Comparison of ENCODE assay signal across 9 cellular contexts in genomic region chr5:159156426-159156835, GRCh38. TPM values are rescaled to one million over a fixed set of nuclear protein-coding genes. Genes with fewer than 3 reads are reported as not detected.
DNase-seq lines count a peak whose midpoint lies in the region; ATAC-seq and TF ChIP-seq lines count a peak whose summit lies in the region.
"Had no signal": no experiment of that assay in that cellular context is flagged by ENCODE, and none has a peak within 500 bp of the region (broad histone marks: within the 10 kb centered on the region; RNA-seq: fewer than 3 reads in every experiment).

No MANE protein-coding gene starts in this region.

- no peaks in the 10 kb centered on the region for H3K27me3 Mint-ChIP-seq in CD8-positive, alpha-beta T cell (ENCODE audit: low read depth)

- no peak overlapping the region for H3K27ac ChIP-seq in CD8-positive, alpha-beta T cell (ENCODE audit: low read depth, low read length)
- no peak overlapping the region for H3K27ac ChIP-seq in lower lobe of right lung

- H3K4me1 ChIP-seq in CD8-positive, alpha-beta T cell (ENCODE audit: insufficient read depth, low read length), result peaks cover 11% of the 10 kb centered on the region
- H3K4me1 ChIP-seq in lower lobe of right lung, result peaks cover 17% of the 10 kb centered on the region

- peaks cover 19% of the 10 kb centered on the region for H3K4me1 Mint-ChIP-seq in CD8-positive, alpha-beta T cell (ENCODE audit: low read depth)

- H3K9me3 ChIP-seq in CD8-positive, alpha-beta T cell (ENCODE audit: low read length), result no peaks in the 10 kb centered on the region
- H3K9me3 ChIP-seq in lower lobe of right lung, result no peaks in the 10 kb centered on the region

- H3K4me3 Mint-ChIP-seq in CD8-positive, alpha-beta T cell, result no peak overlapping the region

- CTCF ChIA-PET in CD8-positive, alpha-beta T cell (lab: Charles Lee), result interaction anchor here (0.8 to 7.7 kb wide), 40 partner anchors 10 to 830 kb away, joined by 3 to 142 read pairs (median 6); partner anchors contain the start of genes IL12B and UBLCP1

- H3K4me3 ChIP-seq in CD8-positive, alpha-beta T cell (ENCODE audit: low read depth, low read length), result no peak overlapping the region
- H3K4me3 ChIP-seq in lower lobe of right lung, result no peak overlapping the region

- peak; percentile 78 for ATAC-seq in CD8-positive, alpha-beta T cell
- ATAC-seq in GM19035 (IDR thresholded peaks at IDR 0.05; ENCODE audit: unreplicated experiment) (peak; percentile 28), lower lobe of right lung (peak; percentile 25 to 29), GM21447 (IDR thresholded peaks at IDR 0.05; ENCODE audit: unreplicated experiment) (no peak)

- H3K9me3 Mint-ChIP-seq in CD8-positive, alpha-beta T cell, result no peaks in the 10 kb centered on the region

- peaks cover 46% of the 10 kb centered on the region for H3K36me3 Mint-ChIP-seq in CD8-positive, alpha-beta T cell

- in situ Hi-C loops in GM13976 (cut with MboI; ENCODE audit: low sequenced_read_pairs, unreplicated experiment), result loop anchor here (25.0 kb wide), 2 partner anchors 281 to 831 kb away; no protein-coding TSS in a partner anchor

- TF ChIP-seq CTCF in CD8-positive, alpha-beta T cell (IDR thresholded peaks at IDR 0.05), result no peak
- TF ChIP-seq CTCF in lower lobe of right lung (IDR thresholded peaks at IDR 0.05) (no peak), GM13976 (IDR thresholded peaks at IDR 0.05; ENCODE audit: borderline replicate concordance, control extremely low read depth, extremely low read depth, insufficient read depth, missing control alignments) (no peak)

- DNase-seq in CD8-positive, alpha-beta T cell, result no peak
- DNase-seq in NOMO-1 (lab: John Stamatoyannopoulos, UW; ENCODE audit: unreplicated experiment in 2 of 2), result peak; percentile 45 to 82
- no peak for DNase-seq in lower lobe of right lung
- DNase-seq in SW 1271 (lab: John Stamatoyannopoulos, UW), result no peak
- no peak for DNase-seq in GM13976 (ENCODE audit: low spot score)
- no peak for DNase-seq in amniotic stem cell (lab: John Stamatoyannopoulos, UW)

- peaks cover 13% of the 10 kb centered on the region for H3K36me3 ChIP-seq in CD8-positive, alpha-beta T cell (ENCODE audit: insufficient read depth, low read length)
- peaks cover 50% of the 10 kb centered on the region for H3K36me3 ChIP-seq in lower lobe of right lung

- H3K27me3 ChIP-seq in CD8-positive, alpha-beta T cell (ENCODE audit: insufficient read depth, low read length), result no peaks in the 10 kb centered on the region
- no peaks in the 10 kb centered on the region for H3K27me3 ChIP-seq in lower lobe of right lung (ENCODE audit: low read depth)

- POLR2A ChIA-PET in CD8-positive, alpha-beta T cell (lab: Charles Lee), result interaction anchor here (0.7 to 1.1 kb wide), 5 partner anchors 49 to 256 kb away, joined by 3 to 6 read pairs (median 3); no protein-coding TSS in a partner anchor

- intact Hi-C loops in CD8-positive, alpha-beta T cell (cut with DNase I, micrococcal nuclease), result loop anchor here (1.0 to 5.0 kb wide), 9 partner anchors 51 to 846 kb away; partner anchors contain the start of genes UBLCP1 (in 2 of the 2), ADRA1B (in 1 of the 2) and RNF145 (in 1 of the 2)
- intact Hi-C loops in lower lobe of right lung (cut with DNase I), result loop anchor here (10.0 kb wide), 1 partner anchor 108 kb away; the partner anchor contains the start of gene UBLCP1

- peak overlapping the region; percentile 89 for H3K27ac Mint-ChIP-seq in CD8-positive, alpha-beta T cell

RNA-seq across cellular contexts. Expression of gene RNF145, which starts 52.9 kb away (rescaled TPM):
- total RNA-seq in CD8-positive, alpha-beta T cell, result 10 to 100 TPM; 62.0 to 72.8 TPM
- 221 TPM for total RNA-seq in lower lobe of right lung

RNA-seq across cellular contexts. Expression of gene EBF1, which starts 56.7 kb away (rescaled TPM):
- total RNA-seq in CD8-positive, alpha-beta T cell, result 1 to 10 TPM in 1 of 2 experiments, under 1 TPM in 1; 0.67 to 1.3 TPM
- 10.6 TPM for total RNA-seq in lower lobe of right lung
- total RNA-seq: Calu3 had no signal

Comparison
In these comparisons a context has a peak if more than half of its experiments do, and no peak if none do; other contexts are left out.
1. DNase-seq: peak in NOMO-1 (2 of 2); none in CD8-positive, alpha-beta T cell (0 of 7), lower lobe of right lung (single experiment), SW 1271 (0 of 2), GM13976 (single experiment) and amniotic stem cell (single experiment).